1 cellular context compared by ENCODE assay signal in genomic region chr1:232725303-232726047, GRCh38.
TF ChIP-seq lines count a peak whose summit lies in the region.

No MANE protein-coding gene starts in this region.

TF ChIP-seq in GM23338, 12 proteins besides CTCF, POLR2A, EP300 and RAD21 (continued from another document):
- no peak for TF ChIP-seq ZNF462 (CRISPR knock-in tag; IDR thresholded peaks at IDR 0.05)
- no peak for TF ChIP-seq NANOG (IDR thresholded peaks at IDR 0.05; ENCODE audit: borderline replicate concordance)
- no peak for TF ChIP-seq POLR2AphosphoS5 (IDR thresholded peaks at IDR 0.05; ENCODE audit: low read depth)
- no peak for TF ChIP-seq STAT1 (IDR thresholded peaks at IDR 0.05; ENCODE audit: unreplicated experiment)
- no peak for TF ChIP-seq CREB1 (CRISPR knock-in tag; IDR thresholded peaks at IDR 0.05; ENCODE audit: low read depth)
- no peak for TF ChIP-seq EZH2phosphoT487 (IDR thresholded peaks at IDR 0.05; ENCODE audit: unreplicated experiment)
- no peak for TF ChIP-seq REST (IDR thresholded peaks at IDR 0.05; ENCODE audit: unreplicated experiment)
